ENCODE assay signal across 1 cellular context in the genomic region with DNA sequence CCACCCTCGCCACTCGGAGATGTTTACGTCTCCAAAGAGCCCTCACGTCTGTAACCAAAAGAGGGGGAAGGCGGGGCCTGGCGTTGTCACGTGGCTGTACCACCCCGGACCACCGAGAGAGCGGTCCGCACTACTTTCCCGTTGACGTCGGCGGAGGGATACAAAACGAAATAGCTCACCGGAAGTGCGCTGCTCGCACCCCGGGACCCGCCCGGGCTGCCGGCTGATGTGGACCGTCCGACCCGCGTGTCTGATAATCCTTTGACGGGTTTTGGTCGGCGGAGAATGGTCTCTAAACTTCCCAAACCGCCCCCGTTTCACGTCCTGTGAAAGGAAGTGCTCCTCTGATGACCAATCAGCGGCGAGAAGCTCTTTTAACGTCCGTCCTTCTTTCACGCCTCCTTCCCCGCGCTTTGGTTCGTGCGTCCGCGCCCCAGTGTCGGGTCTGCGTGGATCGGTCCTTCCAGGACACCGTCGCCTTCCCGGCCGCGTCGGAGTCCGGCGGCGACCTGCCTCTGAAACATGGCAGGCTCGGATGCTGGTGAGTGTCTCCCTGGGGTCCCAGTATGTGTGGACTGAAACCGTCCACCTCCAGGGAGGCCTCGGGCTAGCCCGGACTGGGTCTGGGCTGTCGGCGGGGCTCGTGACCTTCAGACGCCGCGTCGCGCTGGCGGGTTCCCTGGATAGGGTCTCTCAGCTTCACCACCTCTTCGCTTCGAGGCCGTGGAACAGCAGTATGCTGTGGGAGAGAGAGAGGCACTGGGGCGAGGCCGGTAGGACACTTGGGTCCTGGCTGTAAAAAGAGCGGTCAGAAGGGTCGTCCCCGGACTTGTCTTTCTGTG.
A peak's percentile ranks its signal among the peaks of the same experiment; 100 is the strongest.
TF ChIP-seq lines count a peak whose summit lies in the region.

A gene with protein sequence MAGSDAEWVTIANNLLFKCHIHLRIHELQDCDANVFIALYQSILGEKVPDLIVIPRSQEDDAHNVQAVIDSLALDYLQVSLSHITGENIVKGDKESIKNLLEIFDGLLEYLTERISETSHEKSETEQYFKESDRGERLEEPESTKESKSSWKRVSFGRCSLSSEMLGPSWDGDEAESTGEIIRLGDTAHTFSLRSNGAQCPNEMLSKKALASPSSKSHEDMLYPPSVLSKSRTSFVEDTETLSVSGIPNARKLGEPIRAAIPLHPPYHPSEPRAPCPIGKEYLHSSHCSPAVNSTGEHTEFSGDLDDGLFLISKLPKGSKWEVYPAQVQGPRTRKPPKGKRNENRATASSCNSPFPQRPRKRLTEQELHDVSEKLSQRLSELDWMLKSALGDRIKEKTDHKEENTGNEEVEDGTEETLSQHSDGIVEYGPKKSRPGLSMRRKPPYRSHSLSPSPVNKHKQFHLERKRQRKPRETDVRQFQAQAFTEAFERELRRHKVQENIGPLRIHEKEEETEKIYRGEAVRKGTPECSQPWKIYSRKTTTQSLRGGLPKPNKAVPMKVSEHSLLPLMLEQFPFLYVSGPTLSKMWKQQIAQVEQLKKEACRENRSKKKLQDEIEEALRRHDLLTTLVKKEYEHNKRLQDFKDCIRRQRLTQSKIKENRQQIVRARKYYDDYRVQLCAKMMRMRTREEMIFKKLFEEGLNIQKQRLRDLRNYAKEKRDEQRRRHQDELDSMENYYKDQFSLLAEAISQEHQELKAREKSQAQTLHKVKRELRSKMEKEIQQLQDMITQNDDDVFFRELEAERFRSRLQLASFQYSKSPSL (plus strand): TSS at position 402 of the 842 bp plus-strand sequence. CDS start 121 bp downstream, at position 523.

TF ChIP-seq in IMR-90, 13 proteins besides CTCF, POLR2A, EP300 and RAD21:
- TF ChIP-seq, protein P1, sequence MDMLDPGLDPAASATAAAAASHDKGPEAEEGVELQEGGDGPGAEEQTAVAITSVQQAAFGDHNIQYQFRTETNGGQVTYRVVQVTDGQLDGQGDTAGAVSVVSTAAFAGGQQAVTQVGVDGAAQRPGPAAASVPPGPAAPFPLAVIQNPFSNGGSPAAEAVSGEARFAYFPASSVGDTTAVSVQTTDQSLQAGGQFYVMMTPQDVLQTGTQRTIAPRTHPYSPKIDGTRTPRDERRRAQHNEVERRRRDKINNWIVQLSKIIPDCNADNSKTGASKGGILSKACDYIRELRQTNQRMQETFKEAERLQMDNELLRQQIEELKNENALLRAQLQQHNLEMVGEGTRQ (IDR thresholded peaks at IDR 0.05; ENCODE audit: low read depth, low read length), result peak; percentile 92
- TF ChIP-seq MXI1 (IDR thresholded peaks at IDR 0.05; ENCODE audit: borderline replicate concordance, low read depth, low read length), result peak; percentile 68
- no peak for TF ChIP-seq CEBPB (IDR thresholded peaks at IDR 0.05; ENCODE audit: low read depth, low read length)
- no peak; the same call in 1 of the 2 replicates for TF ChIP-seq MAZ (IDR thresholded peaks at IDR 0.05; ENCODE audit: borderline replicate concordance, low read depth, low read length)
- no peak for TF ChIP-seq NFE2L2 (IDR thresholded peaks at IDR 0.05; ENCODE audit: low read depth, low read length)
- TF ChIP-seq MAFK (IDR thresholded peaks at IDR 0.05; ENCODE audit: low read depth, low read length), result no peak
- TF ChIP-seq RFX5 (IDR thresholded peaks at IDR 0.05; ENCODE audit: low read depth, low read length), result no peak
- peak; percentile 75 for TF ChIP-seq BHLHE40 (IDR thresholded peaks at IDR 0.05; ENCODE audit: low read depth, low read length)
- no peak for TF ChIP-seq RCOR1 (IDR thresholded peaks at IDR 0.05; ENCODE audit: insufficient replicate concordance, low read length)
- TF ChIP-seq SMC3 (IDR thresholded peaks at IDR 0.05; ENCODE audit: low read depth, low read length), result no peak
- TF ChIP-seq CHD1 (IDR thresholded peaks at IDR 0.05; ENCODE audit: low read depth, low read length), result no peak; the same call in 1 of the 2 replicates
- TF ChIP-seq, protein P2, sequence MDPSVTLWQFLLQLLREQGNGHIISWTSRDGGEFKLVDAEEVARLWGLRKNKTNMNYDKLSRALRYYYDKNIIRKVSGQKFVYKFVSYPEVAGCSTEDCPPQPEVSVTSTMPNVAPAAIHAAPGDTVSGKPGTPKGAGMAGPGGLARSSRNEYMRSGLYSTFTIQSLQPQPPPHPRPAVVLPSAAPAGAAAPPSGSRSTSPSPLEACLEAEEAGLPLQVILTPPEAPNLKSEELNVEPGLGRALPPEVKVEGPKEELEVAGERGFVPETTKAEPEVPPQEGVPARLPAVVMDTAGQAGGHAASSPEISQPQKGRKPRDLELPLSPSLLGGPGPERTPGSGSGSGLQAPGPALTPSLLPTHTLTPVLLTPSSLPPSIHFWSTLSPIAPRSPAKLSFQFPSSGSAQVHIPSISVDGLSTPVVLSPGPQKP (IDR thresholded peaks at IDR 0.05; ENCODE audit: borderline replicate concordance, low read depth, low read length), result 0 out of 2 replicates have a peak, but pooled peaks have one; percentile 60
- peak; percentile 12; the same call in 1 of the 2 replicates for TF ChIP-seq FOS (IDR thresholded peaks at IDR 0.05; ENCODE audit: low read depth, low read length)
